25 cellular contexts compared by ENCODE assay signal in genomic region chr3:146092230-146092629, GRCh38.
A peak's percentile ranks its signal among the peaks of the same experiment; 100 is the strongest.
DNase-seq lines count a peak whose midpoint lies in the region; ATAC-seq, FAIRE-seq and TF ChIP-seq lines count a peak whose summit lies in the region.
"Had no signal": no experiment of that assay in that cellular context is flagged by ENCODE, and none has a peak within 500 bp of the region (broad histone marks: within the 10 kb centered on the region; RNA-seq: fewer than 3 reads in every experiment).

No MANE protein-coding gene starts in this region.

- H3K4me2 ChIP-seq in A549 (peak overlapping the region; percentile 50), PC-3 (ENCODE audit: low read length) (no peak overlapping the region)

- TF ChIP-seq CTCF in A549 (IDR thresholded peaks at IDR 0.05) (no peak), PC-3 (conservative IDR thresholded peaks at IDR 0.05; ENCODE audit: low read depth, low read length) (no peak), epithelial cell of esophagus (IDR thresholded peaks at IDR 0.05; ENCODE audit: insufficient read depth, low read depth, low read length, missing control alignments) (no peak), Caco-2 (IDR thresholded peaks at IDR 0.05; ENCODE audit: insufficient read depth in 1 of 2, low read depth in 1 of 2, low read length in 1 of 2, severe bottlenecking in 1 of 2, unreplicated experiment in 1 of 2) (no peak), endothelial cell (IDR thresholded peaks at IDR 0.05; ENCODE audit: unreplicated experiment) (no peak)

- H3K9me3 Mint-ChIP-seq in Caco-2 (ENCODE audit: unreplicated experiment) = no peaks in the 10 kb centered on the region
- peaks cover 6% of the 10 kb centered on the region for H3K9me3 Mint-ChIP-seq in endothelial cell (ENCODE audit: unreplicated experiment)
- H3K9me3 Mint-ChIP-seq: activated CD4-positive, alpha-beta memory T cell treated with anti-CD3 and anti-CD28 coated beads, Interleukin-2, amount 10 ng/mL, durations not matched to agents 7 days and 5 days; activated naive CD4-positive, alpha-beta T cell treated with anti-CD3 and anti-CD28 coated beads, Interleukin-2, amount 50 U/mL, for 72 hours; activated T-cell treated with anti-CD3 and anti-CD28 coated beads, Interleukin-2, amount 50 U/mL, for 4 hours; T-helper 1 cell treated with Interleukin-12 subunit alpha and Interleukin-12 subunit beta and Interleukin-4 antibody, amounts not matched to agents 30 μg/mL and 1 μg/mL, for 36 hours had no signal

- no peak overlapping the region for H2AFZ ChIP-seq in PC-3 (ENCODE audit: low read length)

- no peak for DNase-seq in A549 (ENCODE audit: low read depth in 1 of 2, low spot score in 1 of 2)
- no peak for DNase-seq in PC-3
- DNase-seq in epithelial cell of esophagus (ENCODE audit: low read depth) = peak; percentile 33
- peak; percentile 63 to 69 for DNase-seq in lung microvascular endothelial cell (ENCODE audit: low read depth in 2 of 2)
- DNase-seq in activated effector memory CD4-positive, alpha-beta T cell treated with Interleukin-2 at 50 U/mL for 16 hours = no peak
- DNase-seq in Caco-2 = no peak
- no peak for DNase-seq in endothelial cell (ENCODE audit: low spot score)
- DNase-seq: activated CD4-positive, alpha-beta memory T cell treated with anti-CD3 and anti-CD28 coated beads, Interleukin-2, amount 10 ng/mL, durations not matched to agents 7 days and 5 days; activated T-cell treated with anti-CD3 and anti-CD28 coated beads, Interleukin-2, amount 50 U/mL, for 4 hours; C1 segment of cervical spinal cord; DMS79; effector CD4-positive, alpha-beta T cell; lower lobe of right lung; naive thymus-derived CD8-positive, alpha-beta T cell; NCI-H345; NK-92 treated with Interleukin-12 subunit alpha and Interleukin-12 subunit beta, amount 100 ng/mL, for 24 hours; stimulated activated naive CD4-positive, alpha-beta T cell treated with Interleukin-2 at 50 U/mL for 16 hours; upper lobe of right lung; WERI-Rb-1 had no signal

- intact Hi-C loops in PC-3 (cut with micrococcal nuclease) (loop anchor here (2.0 kb wide), 2 partner anchors 13 to 25 kb away; no protein-coding TSS in a partner anchor), Caco-2 (cut with micrococcal nuclease; ENCODE audit: unreplicated experiment) (no loop called here)

- CTCF ChIA-PET in A549 (lab: Yijun Ruan, JAX) = no interaction called here
- CTCF ChIA-PET in PC-3 (lab: Charles Lee) = no interaction called here
- CTCF ChIA-PET in Caco-2 (lab: Charles Lee) = no interaction called here

- no peaks in the 10 kb centered on the region for H3F3A ChIP-seq in PC-3 (ENCODE audit: low read length, unreplicated experiment)

- no peak overlapping the region for H3K9ac ChIP-seq in PC-3 (ENCODE audit: low read length)

- peak; percentile 64 to 66; a peak in 5 of 6 replicates for ATAC-seq in A549
- ATAC-seq in PC-3 = peak; percentile 58
- ATAC-seq in GM21515 (IDR thresholded peaks at IDR 0.05; ENCODE audit: unreplicated experiment) = no peak
- ATAC-seq: activated naive CD4-positive, alpha-beta T cell treated with anti-CD3 and anti-CD28 coated beads, Interleukin-2, amount 50 U/mL, for 72 hours; activated T-cell treated with anti-CD3 and anti-CD28 coated beads, Interleukin-2, amount 50 U/mL, for 4 hours; lower lobe of right lung; naive thymus-derived CD8-positive, alpha-beta T cell; Right ventricle myocardium inferior; upper lobe of right lung had no signal

- TF ChIP-seq EP300 in A549 (IDR thresholded peaks at IDR 0.05) = no peak

- H3K9me3 ChIP-seq in A549 (no peaks in the 10 kb centered on the region), PC-3 (ENCODE audit: low read length) (no peaks in the 10 kb centered on the region), Caco-2 (no peaks in the 10 kb centered on the region)
- H3K9me3 ChIP-seq: breast epithelium, lower lobe of right lung, upper lobe of right lung had no signal

- POLR2A ChIA-PET in A549 (lab: Yijun Ruan, JAX) = interaction anchor here (1.3 kb wide), 1 partner anchor 69 kb away, joined by 3 read pairs; the partner anchor contains the start of gene PLOD2
- POLR2A ChIA-PET in PC-3 (lab: Charles Lee; ENCODE audit: unreplicated experiment) = no interaction called here
- POLR2A ChIA-PET in Caco-2 (lab: Charles Lee) = no interaction called here

- H3K9me2 ChIP-seq in PC-3 (replicated peaks; ENCODE audit: low read length) = no peaks in the 10 kb centered on the region

- no peaks in the 10 kb centered on the region for H3K4me1 Mint-ChIP-seq in Caco-2 (ENCODE audit: low read depth, unreplicated experiment)
- no peaks in the 10 kb centered on the region for H3K4me1 Mint-ChIP-seq in endothelial cell (ENCODE audit: unreplicated experiment)
- H3K4me1 Mint-ChIP-seq: activated CD4-positive, alpha-beta memory T cell treated with anti-CD3 and anti-CD28 coated beads, Interleukin-2, amount 10 ng/mL, durations not matched to agents 7 days and 5 days; naive thymus-derived CD8-positive, alpha-beta T cell had no signal

- H3K4me3 Mint-ChIP-seq in Caco-2 (ENCODE audit: unreplicated experiment) = no peak overlapping the region
- H3K4me3 Mint-ChIP-seq in endothelial cell (ENCODE audit: unreplicated experiment) = no peak overlapping the region
- H3K4me3 Mint-ChIP-seq: activated CD4-positive, alpha-beta memory T cell treated with anti-CD3 and anti-CD28 coated beads, Interleukin-2, amount 10 ng/mL, durations not matched to agents 7 days and 5 days; activated T-cell treated with anti-CD3 and anti-CD28 coated beads, Interleukin-2, amount 50 U/mL, for 4 hours; naive thymus-derived CD8-positive, alpha-beta T cell; T-helper 1 cell treated with Interleukin-12 subunit alpha and Interleukin-12 subunit beta and Interleukin-4 antibody, amounts not matched to agents 30 μg/mL and 1 μg/mL, for 36 hours had no signal

- no peaks in the 10 kb centered on the region for H4K20me1 ChIP-seq in PC-3 (ENCODE audit: low read length)

- H3K36me3 Mint-ChIP-seq in Caco-2 (ENCODE audit: insufficient read depth, unreplicated experiment) = no peaks in the 10 kb centered on the region
- H3K36me3 Mint-ChIP-seq in endothelial cell (ENCODE audit: low read depth, unreplicated experiment) = peaks cover 3% of the 10 kb centered on the region
- H3K36me3 Mint-ChIP-seq: activated naive CD4-positive, alpha-beta T cell treated with anti-CD3 and anti-CD28 coated beads, Interleukin-2, amount 50 U/mL, for 72 hours; naive thymus-derived CD8-positive, alpha-beta T cell had no signal

- H3K27me3 Mint-ChIP-seq in Caco-2 (ENCODE audit: insufficient read depth, unreplicated experiment) (no peaks in the 10 kb centered on the region), endothelial cell (ENCODE audit: unreplicated experiment) (peaks cover 2% of the 10 kb centered on the region)
- H3K27me3 Mint-ChIP-seq: activated CD4-positive, alpha-beta memory T cell treated with anti-CD3 and anti-CD28 coated beads, Interleukin-2, amount 10 ng/mL, durations not matched to agents 7 days and 5 days; naive thymus-derived CD8-positive, alpha-beta T cell had no signal

- WGBS in A549 (ENCODE audit: missing lambda C conversion rate) = 43% methylated on average over 1 of the region's 1 CpG

- TF ChIP-seq RAD21 in A549 (conservative IDR thresholded peaks at IDR 0.05 in 1 of 2, IDR thresholded peaks at IDR 0.05 in 1 of 2) = no peak

- peaks cover 13% of the 10 kb centered on the region for H3K79me2 ChIP-seq in PC-3 (ENCODE audit: low read length)

- peaks cover 16% of the 10 kb centered on the region for H3K36me3 ChIP-seq in PC-3 (ENCODE audit: low read depth, low read length)
- H3K36me3 ChIP-seq in Caco-2 (ENCODE audit: control insufficient read depth, insufficient read depth, low read length) = no peaks in the 10 kb centered on the region
- H3K36me3 ChIP-seq: breast epithelium, lower lobe of right lung, upper lobe of right lung, WERI-Rb-1 had no signal

- FAIRE-seq in A549 (lab: Jason Lieb, UNC) = no peak
- FAIRE-seq: frontal cortex had no signal

- H3K27ac Mint-ChIP-seq in Caco-2 (ENCODE audit: unreplicated experiment) (no peak overlapping the region), endothelial cell (ENCODE audit: unreplicated experiment) (no peak overlapping the region)
- H3K27ac Mint-ChIP-seq: activated CD4-positive, alpha-beta memory T cell treated with anti-CD3 and anti-CD28 coated beads, Interleukin-2, amount 10 ng/mL, durations not matched to agents 7 days and 5 days; activated naive CD4-positive, alpha-beta T cell treated with anti-CD3 and anti-CD28 coated beads, Interleukin-2, amount 50 U/mL, for 72 hours; naive thymus-derived CD8-positive, alpha-beta T cell; T-helper 1 cell treated with Interleukin-12 subunit alpha and Interleukin-12 subunit beta and Interleukin-4 antibody, amounts not matched to agents 30 μg/mL and 1 μg/mL, for 36 hours had no signal

- H3K4me3 ChIP-seq in A549 = no peak overlapping the region
- no peak overlapping the region for H3K4me3 ChIP-seq in PC-3 (ENCODE audit: low read length)
- no peak overlapping the region for H3K4me3 ChIP-seq in epithelial cell of esophagus (ENCODE audit: low read length)
- no peak overlapping the region for H3K4me3 ChIP-seq in Caco-2 (ENCODE audit: low read depth, low read length)
- H3K4me3 ChIP-seq: breast epithelium, lower lobe of right lung, upper lobe of right lung had no signal

- H3K4me1 ChIP-seq in A549 = peaks cover 49% of the 10 kb centered on the region
- H3K4me1 ChIP-seq in PC-3 (ENCODE audit: insufficient read depth, low read length) = 0 out of 2 replicates have a peak, but pooled peaks cover 4% of the 10 kb centered on the region
- H3K4me1 ChIP-seq in Caco-2 = no peaks in the 10 kb centered on the region
- H3K4me1 ChIP-seq: breast epithelium, lower lobe of right lung, upper lobe of right lung had no signal

- H3K27ac ChIP-seq in A549 = peak overlapping the region in 1 of 2 experiments; percentile 67; a peak in 3 of 6 replicates
- no peak overlapping the region for H3K27ac ChIP-seq in PC-3 (ENCODE audit: low read length)
- H3K27ac ChIP-seq: breast epithelium, lower lobe of right lung, upper lobe of right lung, WERI-Rb-1 had no signal

- BruUV-seq in PC-3 (replicated peaks; lab: Mats Ljungman, UMichigan) (no TSS peak), Caco-2 (replicated peaks; lab: Mats Ljungman, UMichigan) (no TSS peak)

- H3K27me3 ChIP-seq in PC-3 (ENCODE audit: low read length) (no peaks in the 10 kb centered on the region), Caco-2 (replicated peaks; ENCODE audit: control insufficient read depth, insufficient read depth, low read length) (no peaks in the 10 kb centered on the region)
- H3K27me3 ChIP-seq: breast epithelium, upper lobe of right lung had no signal

- no peak for TF ChIP-seq POLR2A in A549 (IDR thresholded peaks at IDR 0.05; ENCODE audit: low read length)

TF ChIP-seq in A549, 52 proteins besides CTCF, POLR2A, EP300 and RAD21 (continues in another document):
- TF ChIP-seq PBX3 (IDR thresholded peaks at IDR 0.05) (no peak), HDAC2 (IDR thresholded peaks at IDR 0.05) (no peak), HEYL (CRISPR knock-in tag; IDR thresholded peaks at IDR 0.05) (no peak)

Comparison
In these comparisons a context has a peak if more than half of its experiments do, and no peak if none do; other contexts are left out.
1. DNase-seq: peak in epithelial cell of esophagus (single experiment) and lung microvascular endothelial cell (2 of 2); none in A549 (0 of 2), PC-3 (single experiment), activated effector memory CD4-positive, alpha-beta T cell treated with Interleukin-2 at 50 U/mL for 16 hours (single experiment), Caco-2 (0 of 2) and endothelial cell (single experiment).